ENCODE assay signal across 24 cellular contexts in the genomic region with DNA sequence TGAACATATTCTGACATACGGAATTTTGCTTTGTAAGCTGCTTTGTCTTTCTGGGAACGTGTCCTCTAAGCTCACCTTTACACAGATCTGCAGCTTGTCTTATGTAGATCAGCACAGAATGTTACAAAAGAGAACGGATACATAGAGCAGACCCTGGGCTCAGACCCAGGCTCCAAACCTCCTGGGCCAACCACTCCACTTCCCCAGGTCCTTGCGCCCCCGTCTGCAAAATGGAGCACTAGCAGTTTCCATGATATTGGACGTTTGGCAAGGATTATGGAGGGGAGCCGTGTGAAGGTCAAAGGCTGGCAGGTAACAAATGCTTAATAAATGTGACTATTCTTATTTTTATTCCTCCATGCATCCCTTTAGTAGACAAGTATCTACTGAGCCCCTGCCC.
A peak's percentile ranks its signal among the peaks of the same experiment; 100 is the strongest.
DNase-seq lines count a peak whose midpoint lies in the region; ATAC-seq and TF ChIP-seq lines count a peak whose summit lies in the region.
"Had no signal": no experiment of that assay in that cellular context is flagged by ENCODE, and none has a peak within 500 bp of the region (broad histone marks: within the 10 kb centered on the region; RNA-seq: fewer than 3 reads in every experiment).

No MANE protein-coding gene starts in this region.

- H2BK12ac ChIP-seq in neuronal stem cell (ENCODE audit: low read length) = no peak overlapping the region

- ATAC-seq in upper lobe of left lung (ENCODE audit: low FRiP score in 2 of 2) = no peak
- no peak for ATAC-seq in HG03460 (IDR thresholded peaks at IDR 0.05; ENCODE audit: unreplicated experiment)
- ATAC-seq: GM12878 had no signal

- H3K27me3 Mint-ChIP-seq in endodermal cell (ENCODE audit: insufficient read depth) = no peaks in the 10 kb centered on the region
- peaks cover 9 to 13% of the 10 kb centered on the region in 2 donors for H3K27me3 Mint-ChIP-seq in CD4-positive, alpha-beta memory T cell

- no peak overlapping the region for H3K27ac ChIP-seq in endodermal cell (ENCODE audit: low read depth, low read length)
- no peak overlapping the region for H3K27ac ChIP-seq in neuronal stem cell (replicated peaks; ENCODE audit: low read length)
- no peak overlapping the region for H3K27ac ChIP-seq in spleen
- no peak overlapping the region for H3K27ac ChIP-seq in CD4-positive, alpha-beta memory T cell (ENCODE audit: low read depth, low read length)
- H3K27ac ChIP-seq in upper lobe of left lung = no peak overlapping the region
- H3K27ac ChIP-seq: BLaER1 had no signal

- no peak overlapping the region for H3K4ac ChIP-seq in neuronal stem cell (ENCODE audit: low read length)

- peak overlapping the region; percentile 89 for H2AFZ ChIP-seq in neuronal stem cell (ENCODE audit: low read length)

- no peak overlapping the region for H3K27ac Mint-ChIP-seq in endodermal cell
- H3K27ac Mint-ChIP-seq in CD4-positive, alpha-beta memory T cell = no peak overlapping the region
- H3K27ac Mint-ChIP-seq: CD14-positive monocyte; CD4-positive, CD25-positive, alpha-beta regulatory T cell; CD8-positive, alpha-beta memory T cell had no signal

- TF ChIP-seq CTCF in endodermal cell (conservative IDR thresholded peaks at IDR 0.05) = no peak
- TF ChIP-seq CTCF in spleen (IDR thresholded peaks at IDR 0.05 in 8 of 11, conservative IDR thresholded peaks at IDR 0.05 in 3 of 11) = no peak
- no peak for TF ChIP-seq CTCF in upper lobe of left lung (IDR thresholded peaks at IDR 0.05)

- no peak for TF ChIP-seq POLR2A in spleen (IDR thresholded peaks at IDR 0.05)
- TF ChIP-seq POLR2A in upper lobe of left lung (IDR thresholded peaks at IDR 0.05) = no peak

- no peaks in the 10 kb centered on the region for H3K27me3 ChIP-seq in endodermal cell (ENCODE audit: control insufficient read depth, insufficient read depth, low read length, poor library complexity, severe bottlenecking)
- no peaks in the 10 kb centered on the region for H3K27me3 ChIP-seq in neuronal stem cell (ENCODE audit: control insufficient read depth in 3 of 3, insufficient read depth in 3 of 3, low read depth in 1 of 3, low read length in 3 of 3)
- H3K27me3 ChIP-seq in spleen (replicated peaks in 1 of 7) = peaks cover 0 to 28% (median 0%) of the 10 kb centered on the region in 7 donors
- H3K27me3 ChIP-seq in CD4-positive, alpha-beta memory T cell (ENCODE audit: insufficient read depth, low read length) = no peaks in the 10 kb centered on the region
- H3K27me3 ChIP-seq in upper lobe of left lung = no peaks in the 10 kb centered on the region

- H2BK5ac ChIP-seq in neuronal stem cell (ENCODE audit: low read length) = peak overlapping the region; percentile 93

- no peak overlapping the region for H4K8ac ChIP-seq in neuronal stem cell (ENCODE audit: low read depth, low read length)

- H3K4me1 ChIP-seq in endodermal cell (ENCODE audit: control insufficient read depth, insufficient read depth, low read length) (no peaks in the 10 kb centered on the region), neuronal stem cell (ENCODE audit: control insufficient read depth in 2 of 2, insufficient read depth in 1 of 2, low read depth in 1 of 2, low read length in 2 of 2) (peaks cover 5% of the 10 kb centered on the region in 2 donors), spleen (peaks cover 0 to 10% (median 6%) of the 10 kb centered on the region in 6 donors), upper lobe of left lung (peaks cover 0 to 7% (median 0%) of the 10 kb centered on the region in 4 donors)
- H3K4me1 ChIP-seq in CD4-positive, alpha-beta memory T cell (ENCODE audit: insufficient read depth, low read length) = no peaks in the 10 kb centered on the region
- H3K4me1 ChIP-seq: BE2C had no signal

- H3K9me3 ChIP-seq in endodermal cell (ENCODE audit: control insufficient read depth, low read length) = no peaks in the 10 kb centered on the region
- H3K9me3 ChIP-seq in neuronal stem cell (replicated peaks in 1 of 2; ENCODE audit: control insufficient read depth in 2 of 2, insufficient read depth in 1 of 2, low read depth in 1 of 2, low read length in 2 of 2) = peaks cover 2 to 3% of the 10 kb centered on the region in 2 donors
- peaks cover 0 to 18% (median 12%) of the 10 kb centered on the region in 8 donors for H3K9me3 ChIP-seq in spleen
- H3K9me3 ChIP-seq in CD4-positive, alpha-beta memory T cell (ENCODE audit: control insufficient read depth in 1 of 2, low read length in 2 of 2) = no peaks in the 10 kb centered on the region
- peaks cover 0 to 3% (median 0%) of the 10 kb centered on the region in 4 donors for H3K9me3 ChIP-seq in upper lobe of left lung
- H3K9me3 ChIP-seq: BE2C had no signal

- H2BK120ac ChIP-seq in neuronal stem cell (ENCODE audit: low read depth, low read length) = no peak overlapping the region

- no peaks in the 10 kb centered on the region for H3K4me1 Mint-ChIP-seq in endodermal cell
- H3K4me1 Mint-ChIP-seq in CD4-positive, alpha-beta memory T cell = no peaks in the 10 kb centered on the region
- H3K4me1 Mint-ChIP-seq: CD14-positive monocyte; CD4-positive, CD25-positive, alpha-beta regulatory T cell had no signal

- no peak overlapping the region for H3K4me2 ChIP-seq in neuronal stem cell (ENCODE audit: insufficient read depth, low read length, poor library complexity, severe bottlenecking)

- H3K18ac ChIP-seq in neuronal stem cell (ENCODE audit: low read length) = no peak overlapping the region

- CTCF ChIA-PET in CD4-positive, alpha-beta memory T cell (lab: Charles Lee; ENCODE audit: partially characterized antibody) = interaction anchor here (0.6 kb wide), 1 partner anchor 16 kb away, joined by 3 read pairs; no protein-coding TSS in a partner anchor

- H3K23ac ChIP-seq in neuronal stem cell (ENCODE audit: low read depth, low read length, poor library complexity) = peak overlapping the region; percentile 80

- H2BK15ac ChIP-seq in neuronal stem cell (ENCODE audit: low read length) = peak overlapping the region; percentile 99

- DNase-seq in endodermal cell = peak; percentile 24
- DNase-seq in neuronal stem cell (ENCODE audit: low spot score) = no peak
- peak; percentile 5 for DNase-seq in posterior vena cava (ENCODE audit: low spot score)
- DNase-seq in spleen = peak; percentile 16
- no peak for DNase-seq in CD4-positive, alpha-beta memory T cell
- no peak for DNase-seq in upper lobe of left lung
- DNase-seq: 8988T; ACHN; BE2C; C1 segment of cervical spinal cord; CD4-positive, CD25-positive, alpha-beta regulatory T cell; CD8-positive, alpha-beta memory T cell; COR-L47; DMS 273 treated with DMSO at 0.1 percent for 48 hours; DMS153; DMS53; DMS79; DND-41; EL; GDM1 had no signal

- no peak overlapping the region for H3K4me3 Mint-ChIP-seq in endodermal cell
- H3K4me3 Mint-ChIP-seq in CD4-positive, alpha-beta memory T cell = no peak overlapping the region
- H3K4me3 Mint-ChIP-seq: CD14-positive monocyte; CD4-positive, CD25-positive, alpha-beta regulatory T cell; CD8-positive, alpha-beta memory T cell had no signal

- peaks cover 2% of the 10 kb centered on the region for H3K79me1 ChIP-seq in neuronal stem cell (ENCODE audit: low read depth, low read length)

- no peak overlapping the region for H4K91ac ChIP-seq in neuronal stem cell (ENCODE audit: low read depth, low read length, poor library complexity)

- H3K4me3 ChIP-seq in endodermal cell (ENCODE audit: low read length) (no peak overlapping the region), neuronal stem cell (ENCODE audit: low read length in 2 of 2) (no peak overlapping the region), spleen (no peak overlapping the region), upper lobe of left lung (no peak overlapping the region)
- no peak overlapping the region for H3K4me3 ChIP-seq in CD4-positive, alpha-beta memory T cell (ENCODE audit: low read length in 2 of 2)
- H3K4me3 ChIP-seq: BLaER1, GM12878 had no signal

- H3K14ac ChIP-seq in neuronal stem cell (ENCODE audit: low read length) = peak overlapping the region; percentile 17

- intact Hi-C loops in posterior vena cava (cut with DNase I) = loop anchor here in 1 of 2 donors (5.0 kb wide), 1 partner anchor 289 kb away; no protein-coding TSS in a partner anchor
- intact Hi-C loops in spleen (cut with DNase I; ENCODE audit: low total_unique reads) = no loop called here
- intact Hi-C loops in CD4-positive, alpha-beta memory T cell (cut with micrococcal nuclease) = loop anchor here (5.0 kb wide), 1 partner anchor 1069 kb away; no protein-coding TSS in a partner anchor

- POLR2A ChIA-PET in CD4-positive, alpha-beta memory T cell (lab: Charles Lee; ENCODE audit: partially characterized antibody) = no interaction called here

- H3K36me3 ChIP-seq in endodermal cell (ENCODE audit: control insufficient read depth, insufficient read depth, low read length) = no peaks in the 10 kb centered on the region
- no peaks in the 10 kb centered on the region for H3K36me3 ChIP-seq in neuronal stem cell (replicated peaks in 1 of 2; ENCODE audit: control insufficient read depth in 2 of 2, insufficient read depth in 2 of 2, low read length in 2 of 2)
- no peaks in the 10 kb centered on the region for H3K36me3 ChIP-seq in spleen
- H3K36me3 ChIP-seq in CD4-positive, alpha-beta memory T cell (ENCODE audit: insufficient read depth, low read length) = no peaks in the 10 kb centered on the region
- H3K36me3 ChIP-seq in upper lobe of left lung = no peaks in the 10 kb centered on the region
- H3K36me3 ChIP-seq: BE2C, BLaER1 had no signal

- H2AK5ac ChIP-seq in neuronal stem cell (ENCODE audit: low read depth, low read length) = peak overlapping the region; percentile 88

- peaks cover 11% of the 10 kb centered on the region for H3K36me3 Mint-ChIP-seq in endodermal cell (ENCODE audit: low read depth)
- peaks cover 0 to 4% of the 10 kb centered on the region in 2 donors for H3K36me3 Mint-ChIP-seq in CD4-positive, alpha-beta memory T cell
- H3K36me3 Mint-ChIP-seq: CD14-positive monocyte; CD4-positive, CD25-positive, alpha-beta regulatory T cell; CD8-positive, alpha-beta memory T cell had no signal

- H3K9ac ChIP-seq in endodermal cell (ENCODE audit: extremely low read depth, low read length, poor library complexity, severe bottlenecking) (no peak overlapping the region), neuronal stem cell (ENCODE audit: low read depth, low read length, poor library complexity) (no peak overlapping the region)
- H3K9ac ChIP-seq: BLaER1 had no signal

- H3K9me3 Mint-ChIP-seq in endodermal cell = peaks cover 14% of the 10 kb centered on the region
- H3K9me3 Mint-ChIP-seq in CD4-positive, alpha-beta memory T cell = peaks cover 0 to 17% (median 6%) of the 10 kb centered on the region in 8 donors

- 90 to 95% methylated on average over 6 to 7 of the region's 7 CpGs for WGBS in endodermal cell (ENCODE audit: insufficient coverage in 1 of 2, insufficient read length in 1 of 2), 2 experiments
- no CpG with 5 or more reads among the region's 7 CpGs for WGBS in neuronal stem cell (ENCODE audit: extremely low coverage in 2 of 2, insufficient read length in 2 of 2, insufficient replicate concordance in 1 of 2), 2 donors
- 66 to 85% (median 77%) methylated on average over 7 of the region's 7 CpGs for WGBS in spleen, 5 donors
- WGBS in upper lobe of left lung, 2 donors = 72 to 89% methylated on average over 7 of the region's 7 CpGs

- TF ChIP-seq EP300 in upper lobe of left lung (IDR thresholded peaks at IDR 0.05) = no peak

Comparison
In these comparisons a context has a peak if more than half of its experiments do, and no peak if none do; other contexts are left out.
1. DNase-seq: peak in endodermal cell (single experiment), posterior vena cava (single experiment) and spleen (single experiment); none in neuronal stem cell (single experiment), CD4-positive, alpha-beta memory T cell (0 of 5) and upper lobe of left lung (0 of 2).